12 cellular contexts compared by ENCODE assay signal in the genomic region with DNA sequence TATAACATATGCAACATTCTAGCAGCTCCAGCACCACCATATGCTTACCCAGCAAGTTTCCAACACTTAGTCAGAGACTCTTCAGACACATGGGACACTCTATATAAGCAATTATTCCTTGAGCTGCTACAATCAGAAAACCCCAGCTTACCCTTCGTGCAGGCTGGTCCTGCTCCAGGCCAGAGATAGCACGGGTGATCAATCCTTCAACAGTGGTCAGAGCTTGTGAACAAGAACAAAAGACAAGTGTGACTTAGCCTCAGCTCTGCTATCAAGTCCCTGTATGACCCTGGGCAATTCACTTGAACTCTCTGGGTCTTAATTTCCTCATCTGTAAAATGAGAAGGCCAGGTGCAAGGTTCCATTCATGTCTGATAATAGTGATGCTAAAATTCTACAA. TPM values are rescaled to one million over a fixed set of nuclear protein-coding genes. Genes with fewer than 3 reads are reported as not detected.
DNase-seq lines count a peak whose midpoint lies in the region; TF ChIP-seq lines count a peak whose summit lies in the region.
"Had no signal": no experiment of that assay in that cellular context is flagged by ENCODE, and none has a peak within 500 bp of the region (broad histone marks: within the 10 kb centered on the region; RNA-seq: fewer than 3 reads in every experiment).

No MANE protein-coding gene starts in this region.

- no TSS peak for BruUV-seq in MCF 10A (replicated peaks; lab: Mats Ljungman, UMichigan)

- no peak for TF ChIP-seq CTCF in MCF 10A (IDR thresholded peaks at IDR 0.05; ENCODE audit: unreplicated experiment)
- no peak for TF ChIP-seq CTCF in breast epithelium (IDR thresholded peaks at IDR 0.05)
- TF ChIP-seq CTCF in glutamatergic neuron (IDR thresholded peaks at IDR 0.05; ENCODE audit: partially characterized antibody, unreplicated experiment) = no peak
- no peak for TF ChIP-seq CTCF in type B pancreatic cell (conservative IDR thresholded peaks at IDR 0.05)

- peaks cover 0 to 4% of the 10 kb centered on the region in 2 donors for H3K27me3 ChIP-seq in breast epithelium
- H3K27me3 ChIP-seq: BE2C had no signal

- no peak overlapping the region for H3K4me3 ChIP-seq in breast epithelium
- peak overlapping the region; percentile 92 for H3K4me3 ChIP-seq in SK-N-MC

- H3K9me3 Mint-ChIP-seq in MCF 10A (ENCODE audit: unreplicated experiment) (no peaks in the 10 kb centered on the region), glutamatergic neuron (ENCODE audit: unreplicated experiment) (peaks cover 3% of the 10 kb centered on the region), type B pancreatic cell (no peaks in the 10 kb centered on the region)

- H3K36me3 ChIP-seq in breast epithelium (no peaks in the 10 kb centered on the region), SK-N-MC (ENCODE audit: insufficient read depth, low read length) (peaks cover 54% of the 10 kb centered on the region)

- H3K27me3 Mint-ChIP-seq in MCF 10A (ENCODE audit: insufficient read depth, unreplicated experiment) = no peaks in the 10 kb centered on the region
- peaks cover 12% of the 10 kb centered on the region for H3K27me3 Mint-ChIP-seq in glutamatergic neuron (ENCODE audit: unreplicated experiment)
- H3K27me3 Mint-ChIP-seq in type B pancreatic cell = peaks cover 3% of the 10 kb centered on the region

- DNase-seq in MCF 10A (ENCODE audit: unreplicated experiment) (no peak), breast epithelium (ENCODE audit: low spot score in 2 of 2) (no peak), SK-N-MC (ENCODE audit: low read depth, low spot score) (no peak), glutamatergic neuron (no peak), type B pancreatic cell (ENCODE audit: extremely low spot score, unreplicated experiment) (no peak), NCI-H2171 treated with DMSO at 0.1 percent for 48 hours (lab: John Stamatoyannopoulos, UW) (no peak), NCI-H226 (no peak)
- DNase-seq in stimulated activated CD4-positive, alpha-beta T cell treated with anti-CD3 and anti-CD28 coated beads, Interleukin-2, amount 100 ng/mL, for 24 hours = no peak
- DNase-seq: BE2C, H7, left colon, SW 1271 had no signal

- CTCF ChIA-PET in MCF 10A (lab: Yijun Ruan, JAX) = interaction anchor here (2.1 to 9.7 kb wide), 2 partner anchors 48 to 320 kb away, joined by 12 to 124 read pairs; partner anchors contain the start of gene APOA1

- H3K36me3 Mint-ChIP-seq in MCF 10A (ENCODE audit: insufficient read depth, unreplicated experiment) (peaks cover 54% of the 10 kb centered on the region), glutamatergic neuron (ENCODE audit: unreplicated experiment) (no peaks in the 10 kb centered on the region), type B pancreatic cell (peaks cover 25% of the 10 kb centered on the region)

- H3K27ac Mint-ChIP-seq in MCF 10A (ENCODE audit: low read depth, unreplicated experiment) = peak overlapping the region; percentile 99
- no peak overlapping the region for H3K27ac Mint-ChIP-seq in glutamatergic neuron (ENCODE audit: unreplicated experiment)
- H3K27ac Mint-ChIP-seq in type B pancreatic cell = peak overlapping the region; percentile 76

- H3K9ac ChIP-seq in SK-N-MC (ENCODE audit: insufficient read length) = peak overlapping the region; percentile 83

- H3K4me3 Mint-ChIP-seq in MCF 10A (ENCODE audit: unreplicated experiment) = peak overlapping the region; percentile 92
- peak overlapping the region; percentile 87 for H3K4me3 Mint-ChIP-seq in glutamatergic neuron (ENCODE audit: unreplicated experiment)
- H3K4me3 Mint-ChIP-seq in type B pancreatic cell = peak overlapping the region; percentile 99

- H3K4me1 Mint-ChIP-seq in MCF 10A (ENCODE audit: insufficient read depth, unreplicated experiment) (peaks cover 36% of the 10 kb centered on the region), glutamatergic neuron (ENCODE audit: low read depth, unreplicated experiment) (peaks cover 10% of the 10 kb centered on the region), type B pancreatic cell (ENCODE audit: unreplicated experiment) (peaks cover 17% of the 10 kb centered on the region)

- no peak for TF ChIP-seq POLR2A in breast epithelium (IDR thresholded peaks at IDR 0.05)

- POLR2A ChIA-PET in MCF 10A (lab: Yijun Ruan, JAX) = interaction anchor here (0.8 to 4.6 kb wide), 8 partner anchors 10 to 358 kb away, joined by 3 to 59 read pairs (median 6); partner anchors contain the start of genes BUD13, PAFAH1B2 and SIK3

- intact Hi-C loops in MCF 10A (cut with micrococcal nuclease) (no loop called here), breast epithelium (cut with DNase I; ENCODE audit: low total_unique reads) (no loop called here)

- peaks cover 0 to 9% of the 10 kb centered on the region in 2 donors for H3K4me1 ChIP-seq in breast epithelium
- H3K4me1 ChIP-seq: BE2C had no signal

- H3K9me3 ChIP-seq in breast epithelium = no peaks in the 10 kb centered on the region
- no peaks in the 10 kb centered on the region for H3K9me3 ChIP-seq in SK-N-MC (ENCODE audit: low read depth, low read length)
- H3K9me3 ChIP-seq: BE2C had no signal

- no peak overlapping the region for H3K27ac ChIP-seq in breast epithelium
- H3K27ac ChIP-seq in SK-N-MC = no peak overlapping the region

RNA-seq across cellular contexts. Expression of gene ZPR1, which starts 1.5 kb away (rescaled TPM):
- total RNA-seq in MCF 10A (2022) (82.5 and 105 TPM in 2 replicates), breast epithelium (10 to 100 TPM; 29.4 to 38.7 (median 34.7) TPM), glutamatergic neuron (ENCODE audit: unreplicated experiment) (61.9 TPM), type B pancreatic cell (ENCODE audit: low replicate concordance) (41.2 and 57.0 TPM in 2 replicates)

RNA-seq across cellular contexts. Expression of gene APOA5, which starts 5.3 kb away (rescaled TPM):
- total RNA-seq in MCF 10A (2022) = not detected in 2 replicates
- not detected for total RNA-seq in breast epithelium
- total RNA-seq in glutamatergic neuron (ENCODE audit: unreplicated experiment) = not detected
- 0.95 TPM in 1 of 2 replicates, not detected in the other for total RNA-seq in type B pancreatic cell (ENCODE audit: low replicate concordance)
- total RNA-seq: left colon had no signal

RNA-seq across cellular contexts. Expression of gene BUD13, which starts 13.6 kb away (rescaled TPM):
- 11.8 and 15.1 TPM in 2 replicates for total RNA-seq in MCF 10A (2022)
- 10 to 100 TPM in 2 of 3 donors, 1 to 10 TPM in 1; 9.9 to 19.8 (median 15.1) TPM for total RNA-seq in breast epithelium
- total RNA-seq in glutamatergic neuron (ENCODE audit: unreplicated experiment) = 17.0 TPM
- 20.3 and 23.8 TPM in 2 replicates for total RNA-seq in type B pancreatic cell (ENCODE audit: low replicate concordance)

RNA-seq across cellular contexts. Expression of gene APOA4, which starts 36.7 kb away (rescaled TPM):
- total RNA-seq in MCF 10A (2022) (not detected in 2 replicates), breast epithelium (under 1 TPM in 1 of 3 donors, not detected in 2; 0.33 TPM), glutamatergic neuron (ENCODE audit: unreplicated experiment) (not detected), type B pancreatic cell (ENCODE audit: low replicate concordance) (21.7 and 88.5 TPM in 2 replicates)
- total RNA-seq: H7, left colon had no signal

RNA-seq across cellular contexts. Expression of gene APOC3, which starts 43.3 kb away (rescaled TPM):
- total RNA-seq in MCF 10A (2022) (not detected in 2 replicates), breast epithelium (not detected), glutamatergic neuron (ENCODE audit: unreplicated experiment) (not detected), type B pancreatic cell (ENCODE audit: low replicate concordance) (21.6 and 54.4 TPM in 2 replicates)
- total RNA-seq: H7, left colon had no signal
